ENCODE assay signal across 15 cellular contexts in the genomic region with DNA sequence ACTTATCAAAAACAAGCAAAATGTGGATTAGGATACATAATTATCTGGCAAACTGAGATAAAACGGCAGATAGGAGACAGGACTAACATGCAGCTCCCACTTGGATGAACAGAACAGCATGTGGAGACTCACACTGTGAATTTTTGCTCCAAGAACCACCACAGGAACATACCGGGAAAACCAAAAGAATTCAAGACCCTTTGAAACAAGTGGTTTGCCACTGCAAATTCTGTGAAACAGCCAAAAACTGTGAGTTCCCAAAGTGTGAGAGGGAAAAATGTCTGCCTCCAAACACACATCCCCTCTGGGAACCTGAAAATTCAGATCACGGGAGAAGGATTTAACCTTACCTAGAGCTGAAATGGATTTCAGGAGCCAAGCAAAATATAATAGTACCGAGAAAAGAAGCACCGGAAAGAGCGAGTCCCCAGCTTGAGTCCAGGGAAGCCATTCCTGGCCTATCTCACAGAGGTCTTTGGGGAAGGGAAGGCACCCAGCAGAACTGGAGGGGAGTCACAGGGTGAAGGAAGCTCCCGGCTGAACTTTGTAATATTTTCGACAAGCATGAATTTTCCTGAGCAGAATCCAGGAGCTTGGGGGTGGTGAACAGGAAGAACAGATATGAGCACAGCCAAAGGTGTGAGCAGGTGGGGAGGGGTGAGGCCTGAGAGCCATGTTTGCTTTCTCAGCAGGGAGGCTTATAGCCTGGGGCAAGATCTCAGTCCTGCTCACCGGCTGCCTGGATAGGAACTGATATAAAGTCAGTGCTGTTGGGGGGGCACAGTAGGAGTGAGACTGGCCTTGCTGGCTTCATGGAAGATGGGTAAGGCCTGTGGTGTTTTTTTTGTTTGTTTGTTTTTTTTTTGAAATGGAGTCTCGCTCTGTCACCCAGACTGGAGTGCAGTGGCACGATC. TPM values are rescaled to one million over a fixed set of nuclear protein-coding genes. Genes with fewer than 3 reads are reported as not detected.
DNase-seq lines count a peak whose midpoint lies in the region; ATAC-seq and TF ChIP-seq lines count a peak whose summit lies in the region.
"Had no signal": no experiment of that assay in that cellular context is flagged by ENCODE, and none has a peak within 500 bp of the region (broad histone marks: within the 10 kb centered on the region; RNA-seq: fewer than 3 reads in every experiment).

No MANE protein-coding gene starts in this region.

- no peaks in the 10 kb centered on the region for H3K27me3 Mint-ChIP-seq in progenitor cell of endocrine pancreas
- H3K27me3 Mint-ChIP-seq: activated naive CD4-positive, alpha-beta T cell treated with anti-CD3 and anti-CD28 coated beads, Interleukin-2, amount 10 ng/mL, durations not matched to agents 7 days and 5 days; T-helper 17 cell had no signal

- peak overlapping the region; percentile 55; the same call in 1 of the 2 replicates for H3K27ac ChIP-seq in HUES6 (ENCODE audit: low read depth, low read length)
- no peak overlapping the region for H3K27ac ChIP-seq in SJCRH30
- H3K27ac ChIP-seq: thoracic aorta had no signal

- H3K9me3 Mint-ChIP-seq in progenitor cell of endocrine pancreas (ENCODE audit: low read depth), result peaks cover 24% of the 10 kb centered on the region

- H3K36me3 ChIP-seq in HUES6 (ENCODE audit: control insufficient read depth, insufficient read depth, low read length) (0 out of 2 replicates have a peak, but pooled peaks cover 3% of the 10 kb centered on the region), SJCRH30 (no peaks in the 10 kb centered on the region)
- H3K36me3 ChIP-seq: BE2C, thoracic aorta had no signal

- peaks cover 43% of the 10 kb centered on the region for H3K4me1 Mint-ChIP-seq in progenitor cell of endocrine pancreas (ENCODE audit: low read depth)

- no peaks in the 10 kb centered on the region for H3K27me3 ChIP-seq in HUES6 (ENCODE audit: control insufficient read depth, insufficient read depth, low read length)
- no peaks in the 10 kb centered on the region for H3K27me3 ChIP-seq in SJCRH30
- H3K27me3 ChIP-seq: BE2C had no signal

- peaks cover 10% of the 10 kb centered on the region; the same call in 1 of the 2 replicates for H3K9me3 ChIP-seq in HUES6 (ENCODE audit: control insufficient read depth, insufficient read depth, low read depth, low read length)
- no peaks in the 10 kb centered on the region for H3K9me3 ChIP-seq in SJCRH30 (replicated peaks)
- H3K9me3 ChIP-seq: BE2C, thoracic aorta had no signal

- no peak for TF ChIP-seq CTCF in progenitor cell of endocrine pancreas (IDR thresholded peaks at IDR 0.05; ENCODE audit: unreplicated experiment)

- H3K4me1 ChIP-seq in HUES6 (ENCODE audit: control insufficient read depth, insufficient read depth, low read length) (peaks cover 20% of the 10 kb centered on the region), SJCRH30 (no peaks in the 10 kb centered on the region)
- H3K4me1 ChIP-seq: BE2C had no signal

- no peak for ATAC-seq in GM21367 (IDR thresholded peaks at IDR 0.05; ENCODE audit: unreplicated experiment)
- ATAC-seq: T-helper 17 cell had no signal

- peak overlapping the region; percentile 72 for H3K9ac ChIP-seq in HUES6 (ENCODE audit: low read length)

- H3K27ac Mint-ChIP-seq in progenitor cell of endocrine pancreas, result no peak overlapping the region
- H3K27ac Mint-ChIP-seq: activated naive CD4-positive, alpha-beta T cell treated with anti-CD3 and anti-CD28 coated beads, Interleukin-2, amount 10 ng/mL, durations not matched to agents 7 days and 5 days; T-helper 17 cell had no signal

- DNase-seq in COR-L47 (lab: John Stamatoyannopoulos, UW) (peak; percentile 46), SJCRH30 (peak; percentile 8 to 16), islet precursor cell (peak; percentile 59), progenitor cell of endocrine pancreas (ENCODE audit: low spot score, unreplicated experiment) (no peak), NAMALWA (ENCODE audit: low spot score) (no peak), amygdala (lab: John Stamatoyannopoulos, UW) (no peak)
- DNase-seq: activated CD4-positive, CD25-positive, alpha-beta regulatory T cell treated with anti-CD3 and anti-CD28 coated beads, Interleukin-2, amount 50 U/mL, for 72 hours; activated naive CD4-positive, alpha-beta T cell treated with anti-CD3 and anti-CD28 coated beads, Interleukin-2, amount 10 ng/mL, durations not matched to agents 7 days and 5 days; BE2C; cerebellar nuclear complex; EL; T-helper 17 cell had no signal

- H3K36me3 Mint-ChIP-seq in progenitor cell of endocrine pancreas (ENCODE audit: insufficient read depth), result peaks cover 27% of the 10 kb centered on the region

- no peak overlapping the region for H3K4me3 Mint-ChIP-seq in progenitor cell of endocrine pancreas (ENCODE audit: low read depth)
- H3K4me3 Mint-ChIP-seq: activated naive CD4-positive, alpha-beta T cell treated with anti-CD3 and anti-CD28 coated beads, Interleukin-2, amount 10 ng/mL, durations not matched to agents 7 days and 5 days; T-helper 17 cell had no signal

- H3K4me3 ChIP-seq in HUES6 (ENCODE audit: low read depth, low read length), result peak overlapping the region; percentile 12; the same call in 1 of the 2 replicates
- H3K4me3 ChIP-seq in SJCRH30, result no peak overlapping the region
- H3K4me3 ChIP-seq: thoracic aorta had no signal

RNA-seq across cellular contexts. Expression of a gene that starts 23.9 kb away (rescaled TPM):
- 13.5 and 14.1 TPM in 2 replicates for total RNA-seq in SJCRH30 (2014; rRNA removed; shearing (Covaris generic))
- total RNA-seq in progenitor cell of endocrine pancreas, result 48.9 and 49.7 TPM in 2 replicates

Comparison
In these comparisons a context has a peak if more than half of its experiments do, and no peak if none do; other contexts are left out.
1. DNase-seq: peak in COR-L47 (single experiment), SJCRH30 (2 of 2) and islet precursor cell (single experiment); none in progenitor cell of endocrine pancreas (single experiment), NAMALWA (single experiment) and amygdala (0 of 56).